In genomic region chr2:157898591-157898996, GRCh38 we compare ENCODE assay signal across 8 cellular contexts. TPM values are rescaled to one million over a fixed set of nuclear protein-coding genes. Genes with fewer than 3 reads are reported as not detected.
DNase-seq lines count a peak whose midpoint lies in the region; ATAC-seq and TF ChIP-seq lines count a peak whose summit lies in the region.

No MANE protein-coding gene starts in this region.

- TF ChIP-seq CTCF in A673 (conservative IDR thresholded peaks at IDR 0.05; ENCODE audit: low read depth, low read length) (no peak), type B pancreatic cell (conservative IDR thresholded peaks at IDR 0.05) (no peak)

- no peaks in the 10 kb centered on the region for H3K36me3 ChIP-seq in A673 (ENCODE audit: insufficient read depth, low read length, poor library complexity, severe bottlenecking)
- H3K36me3 ChIP-seq in HAP-1 (replicated peaks): no peaks in the 10 kb centered on the region

- peak overlapping the region; percentile 66 for H3K27ac Mint-ChIP-seq in dendritic cell treated with granulocyte-macrophage colony-stimulating factor and Interleukin-4, amounts not matched to agents 40 ng/mL and 50 ng/mL, for 4 days
- H3K27ac Mint-ChIP-seq in type B pancreatic cell: no peak overlapping the region

- POLR2A ChIA-PET in A673 (lab: Charles Lee; ENCODE audit: low non-redundant PET): no interaction called here

- peaks cover 5% of the 10 kb centered on the region for H3K9me3 Mint-ChIP-seq in dendritic cell treated with granulocyte-macrophage colony-stimulating factor and Interleukin-4, amounts not matched to agents 40 ng/mL and 50 ng/mL, for 4 days
- no peaks in the 10 kb centered on the region for H3K9me3 Mint-ChIP-seq in type B pancreatic cell

- no peaks in the 10 kb centered on the region for H3K27me3 ChIP-seq in A673 (replicated peaks; ENCODE audit: insufficient read depth, low read depth, low read length, poor library complexity)
- H3K27me3 ChIP-seq in HAP-1 (ENCODE audit: low read depth): no peaks in the 10 kb centered on the region

- in situ Hi-C loops in HAP-1 (cut with MboI; ENCODE audit: low sequenced_read_pairs): no loop called here

- H3K9me3 ChIP-seq in A673 (ENCODE audit: low read depth, low read length, poor library complexity, severe bottlenecking): no peaks in the 10 kb centered on the region
- no peaks in the 10 kb centered on the region for H3K9me3 ChIP-seq in HAP-1

- H3K27me3 Mint-ChIP-seq in dendritic cell treated with granulocyte-macrophage colony-stimulating factor and Interleukin-4, amounts not matched to agents 40 ng/mL and 50 ng/mL, for 4 days: no peaks in the 10 kb centered on the region
- no peaks in the 10 kb centered on the region for H3K27me3 Mint-ChIP-seq in type B pancreatic cell

- H3K4me1 ChIP-seq in A673 (ENCODE audit: insufficient read depth, low read length, poor library complexity, severe bottlenecking) (no peaks in the 10 kb centered on the region), HAP-1 (peaks cover 5% of the 10 kb centered on the region)

- DNase-seq in A673 (ENCODE audit: low spot score): peak; percentile 28
- DNase-seq in activated CD4-positive, alpha-beta T cell treated with anti-CD3 and anti-CD28 coated beads for 24 hours (ENCODE audit: low read depth in 2 of 2): peak; percentile 46 to 59
- DNase-seq in stimulated activated CD4-positive, alpha-beta T cell treated with anti-CD3 and anti-CD28 coated beads, Interleukin-12 subunit alpha, Interleukin-12 subunit beta, amount 100 ng/mL, for 48 hours (ENCODE audit: low read depth in 2 of 3, low spot score in 1 of 3): peak; percentile 64 to 72 (median 67)
- no peak for DNase-seq in HAP-1 (ENCODE audit: low spot score in 2 of 2)
- no peak for DNase-seq in type B pancreatic cell (ENCODE audit: extremely low spot score, unreplicated experiment)
- DNase-seq in globus pallidus (ENCODE audit: low spot score): no peak

- CTCF ChIA-PET in A673 (lab: Charles Lee): interaction anchor here (0.6 kb wide), 1 partner anchor 119 kb away, joined by 3 read pairs; no protein-coding TSS in a partner anchor

- no peak overlapping the region for H3K4me3 ChIP-seq in A673 (ENCODE audit: low read depth, low read length, poor library complexity, severe bottlenecking)
- no peak overlapping the region for H3K4me3 ChIP-seq in HAP-1

- peak; percentile 30 for ATAC-seq in HG03342 (IDR thresholded peaks at IDR 0.05; ENCODE audit: unreplicated experiment)

- no peak overlapping the region for H3K27ac ChIP-seq in A673 (ENCODE audit: low read depth, low read length, poor library complexity, severe bottlenecking)

- intact Hi-C loops in A673 (cut with micrococcal nuclease; ENCODE audit: unreplicated experiment): no loop called here
- intact Hi-C loops in dendritic cell treated with granulocyte-macrophage colony-stimulating factor and Interleukin-4, amounts not matched to agents 40 ng/mL and 50 ng/mL, for 4 days (cut with micrococcal nuclease): no loop called here

- H3K36me3 Mint-ChIP-seq in dendritic cell treated with granulocyte-macrophage colony-stimulating factor and Interleukin-4, amounts not matched to agents 40 ng/mL and 50 ng/mL, for 4 days (ENCODE audit: low read depth): no peaks in the 10 kb centered on the region
- no peaks in the 10 kb centered on the region for H3K36me3 Mint-ChIP-seq in type B pancreatic cell

- no TSS peak for BruUV-seq in A673 (replicated peaks; lab: Mats Ljungman, UMichigan)

- peaks cover 25% of the 10 kb centered on the region for H3K4me1 Mint-ChIP-seq in dendritic cell treated with granulocyte-macrophage colony-stimulating factor and Interleukin-4, amounts not matched to agents 40 ng/mL and 50 ng/mL, for 4 days (ENCODE audit: low read depth)
- peaks cover 8% of the 10 kb centered on the region for H3K4me1 Mint-ChIP-seq in type B pancreatic cell (ENCODE audit: unreplicated experiment)

- H3K4me3 Mint-ChIP-seq in dendritic cell treated with granulocyte-macrophage colony-stimulating factor and Interleukin-4, amounts not matched to agents 40 ng/mL and 50 ng/mL, for 4 days: no peak overlapping the region
- no peak overlapping the region for H3K4me3 Mint-ChIP-seq in type B pancreatic cell

RNA-seq across cellular contexts. Expression of gene ACVR1, which starts 22.5 kb away (rescaled TPM):
- total RNA-seq in A673 (2021) (17.1 and 18.3 TPM in 2 replicates), type B pancreatic cell (ENCODE audit: low replicate concordance) (13.1 and 14.3 TPM in 2 replicates)

Comparison
In these comparisons a context has a peak if more than half of its experiments do, and no peak if none do; other contexts are left out.
1. DNase-seq: peak in A673 (single experiment), activated CD4-positive, alpha-beta T cell treated with anti-CD3 and anti-CD28 coated beads for 24 hours (2 of 2) and stimulated activated CD4-positive, alpha-beta T cell treated with anti-CD3 and anti-CD28 coated beads, Interleukin-12 subunit alpha, Interleukin-12 subunit beta, amount 100 ng/mL, for 48 hours (3 of 3); none in HAP-1 (0 of 2), type B pancreatic cell (single experiment) and globus pallidus (single experiment).